8 cellular contexts compared by ENCODE assay signal in genomic region chr20:45415822-45416637, GRCh38. TPM values are rescaled to one million over a fixed set of nuclear protein-coding genes. Genes with fewer than 3 reads are reported as not detected.
DNase-seq lines count a peak whose midpoint lies in the region; ATAC-seq and TF ChIP-seq lines count a peak whose summit lies in the region.

PIGT (plus strand) TSS chr20:45416141; CDS start chr20:45416157, 16 bp downstream.

- no peak for TF ChIP-seq CTCF in OCI-LY7 (conservative IDR thresholded peaks at IDR 0.05; ENCODE audit: low read length)

- no peaks in the 10 kb centered on the region for H3K27me3 ChIP-seq in HUES64 (ENCODE audit: insufficient read depth, low read length)
- H3K27me3 ChIP-seq in mononuclear cell (ENCODE audit: insufficient read depth, low read length), result no peaks in the 10 kb centered on the region

- peak within 1 kb of the TSS; percentile 86 for H3K9ac ChIP-seq in HUES64 (ENCODE audit: low read depth, low read length)

- H3K4me1 ChIP-seq in HUES64 (ENCODE audit: insufficient read depth, low read length), result peaks cover 4% of the 10 kb centered on the region; the same call in 1 of the 2 replicates
- peaks cover 55% of the 10 kb centered on the region for H3K4me1 ChIP-seq in OCI-LY7 (ENCODE audit: insufficient read depth, low read length, poor library complexity, severe bottlenecking)
- H3K4me1 ChIP-seq in mononuclear cell (ENCODE audit: insufficient read depth, low read length), result peaks cover 16% of the 10 kb centered on the region

- ATAC-seq in GM21423 (IDR thresholded peaks at IDR 0.05; ENCODE audit: unreplicated experiment), result peak; percentile 47

- peaks cover 42% of the 10 kb centered on the region for H3K79me2 ChIP-seq in OCI-LY7 (ENCODE audit: insufficient read depth, low read depth, low read length)

- H3K36me3 ChIP-seq in HUES64 (ENCODE audit: insufficient read depth, low read length) (peaks cover 31% of the 10 kb centered on the region), OCI-LY7 (ENCODE audit: insufficient read depth, low read length) (peaks cover 34% of the 10 kb centered on the region)

- POLR2A ChIA-PET in OCI-LY7 (lab: Charles Lee), result interaction anchor here (0.6 to 1.4 kb wide), 8 partner anchors 23 to 424 kb away, joined by 3 to 6 read pairs (median 3); partner anchors contain the start of gene SYS1

- peak within 1 kb of the TSS; percentile 83 for H3K4me3 ChIP-seq in HUES64 (ENCODE audit: low read length)
- H3K4me3 ChIP-seq in OCI-LY7 (ENCODE audit: low read depth, low read length, poor library complexity, severe bottlenecking), result peak within 1 kb of the TSS; percentile 98
- H3K4me3 ChIP-seq in mononuclear cell (ENCODE audit: low read length), result peak within 1 kb of the TSS; percentile 98

- peak; percentile 94 for DNase-seq in D341Med (ENCODE audit: low spot score)
- DNase-seq in OCI-LY7 (ENCODE audit: low spot score), result peak; percentile 91
- peak; percentile 91 for DNase-seq in activated CD8-positive, alpha-beta memory T cell treated with anti-CD3 and anti-CD28 coated beads, Interleukin-2, amount 50 U/mL, for 48 hours
- DNase-seq in epidermal melanocyte (ENCODE audit: insufficient read length, low spot score), result peak; percentile 84
- DNase-seq in stimulated activated CD8-positive, alpha-beta memory T cell treated with anti-CD3 and anti-CD28 coated beads, Interleukin-2, amount 100 ng/mL, for 48 hours (ENCODE audit: low read depth in 2 of 2), result peak; percentile 73 to 82

- H3K9me2 ChIP-seq in OCI-LY7 (ENCODE audit: insufficient read depth, low read length), result no peaks in the 10 kb centered on the region

- no TSS peak for BruUV-seq in OCI-LY7 (replicated peaks; lab: Mats Ljungman, UMichigan)

- H4K20me1 ChIP-seq in OCI-LY7 (ENCODE audit: insufficient read depth, low read length), result peaks cover 6% of the 10 kb centered on the region; the same call in 1 of the 2 replicates

- intact Hi-C loops in OCI-LY7 (cut with micrococcal nuclease; ENCODE audit: unreplicated experiment), result loop anchor here (1.0 to 5.0 kb wide), 3 partner anchors 16 to 556 kb away; partner anchors contain the start of gene ZNF335

- H3K27ac ChIP-seq in HUES64 (ENCODE audit: low read depth, low read length), result peak within 1 kb of the TSS; percentile 76; the same call in 1 of the 2 replicates
- H3K27ac ChIP-seq in OCI-LY7 (ENCODE audit: low read depth, low read length, poor library complexity, severe bottlenecking), result peak within 1 kb of the TSS; percentile 84

- WGBS in HUES64, result under 1% methylated on average over 52 of the region's 52 CpGs

- H3K9me3 ChIP-seq in HUES64 (ENCODE audit: insufficient read depth, low read depth, low read length) (no peaks in the 10 kb centered on the region), OCI-LY7 (ENCODE audit: low read length) (no peaks in the 10 kb centered on the region), mononuclear cell (ENCODE audit: low read depth, low read length) (no peaks in the 10 kb centered on the region)

- H2AFZ ChIP-seq in OCI-LY7 (ENCODE audit: low read length), result peak within 1 kb of the TSS; percentile 86; the same call in 1 of the 2 replicates

- peak within 1 kb of the TSS; percentile 98 for H3K4me2 ChIP-seq in OCI-LY7 (ENCODE audit: low read length)

- CTCF ChIA-PET in OCI-LY7 (lab: Charles Lee; ENCODE audit: unreplicated experiment), result no interaction called here

RNA-seq across cellular contexts. Expression of gene PIGT, which starts in this region (rescaled TPM):
- 52.9 TPM for polyA plus RNA-seq in HUES64 (2013, experiment 1 of 2)
- 55.6 TPM for polyA plus RNA-seq in HUES64 (2013, experiment 2 of 2)
- total RNA-seq in OCI-LY7 (2014; rRNA removed; shearing (Covaris generic)), result 75.7 and 104 TPM in 2 replicates
- total RNA-seq in OCI-LY7 (2022), result 79.4 and 89.2 TPM in 2 replicates
- 57.9 TPM for total RNA-seq in mononuclear cell

Comparison
In these comparisons a context has a peak if more than half of its experiments do, and no peak if none do; other contexts are left out.
1. Peak in every context shown above with its lines: DNase-seq, ATAC-seq, H3K4me3 ChIP-seq and H3K27ac ChIP-seq.